In the genomic region with DNA sequence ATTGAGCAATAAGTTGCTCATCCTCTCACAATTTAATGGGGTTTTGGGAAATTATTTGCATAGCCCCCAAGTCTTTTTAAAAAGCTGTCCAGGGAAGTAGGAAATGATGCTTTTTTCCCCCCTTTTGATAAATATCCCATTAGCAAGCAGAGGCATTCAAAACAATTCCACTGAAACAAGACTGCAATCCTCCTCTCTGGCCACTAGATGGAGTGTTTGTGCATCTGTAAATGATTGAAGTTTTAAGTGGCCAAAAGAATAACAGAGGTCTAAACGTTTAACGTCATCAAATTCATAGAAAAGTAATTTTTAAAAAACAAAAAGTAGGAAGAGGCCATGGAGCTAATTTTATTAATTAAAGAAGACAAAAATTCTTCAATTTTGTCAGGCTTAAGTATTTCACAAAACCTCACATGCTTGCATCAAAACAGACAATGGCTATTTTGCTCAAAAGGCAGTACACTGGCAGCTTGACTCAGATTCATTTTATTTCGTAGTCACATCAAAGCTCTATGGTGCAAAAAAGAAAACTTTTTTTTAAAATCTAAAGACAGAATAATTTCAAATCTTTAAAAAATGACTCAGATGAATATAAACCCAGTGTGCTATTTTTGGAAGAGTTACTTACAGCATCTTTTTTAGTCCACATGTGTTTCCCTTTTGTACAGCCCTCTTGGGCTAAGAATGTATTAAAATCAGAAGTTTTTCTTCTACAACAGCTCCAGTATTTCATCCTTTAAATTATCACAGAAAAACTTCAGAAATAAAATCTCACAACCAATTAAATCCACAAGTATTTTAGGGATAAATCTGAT, we compare ENCODE assay signal across 8 cellular contexts. TPM values are rescaled to one million over a fixed set of nuclear protein-coding genes. Genes with fewer than 3 reads are reported as not detected.
DNase-seq lines count a peak whose midpoint lies in the region; ATAC-seq and TF ChIP-seq lines count a peak whose summit lies in the region.

No MANE protein-coding gene starts in this region.

- no peak overlapping the region for H3K27ac Mint-ChIP-seq in Calu3 (ENCODE audit: unreplicated experiment)
- H3K27ac Mint-ChIP-seq in activated T-helper 1 cell treated with anti-CD3 and anti-CD28 coated beads, Interleukin-12 subunit alpha, Interleukin-12 subunit beta, Interleukin-2, Interleukin-4 antibody, amounts not matched to agents 30 ng/mL and 10 ng/mL and 1 ng/mL, durations not matched to agents 14 hours and 24 hours and 36 hours = peak overlapping the region; percentile 84

- H3K4me1 ChIP-seq in thoracic aorta (ENCODE audit: control insufficient read depth in 1 of 2, low read depth in 2 of 2) = peaks cover 6 to 7% of the 10 kb centered on the region in 2 donors

- H3K4me1 Mint-ChIP-seq in Calu3 (ENCODE audit: low read depth, unreplicated experiment) = no peaks in the 10 kb centered on the region
- H3K4me1 Mint-ChIP-seq in activated T-helper 1 cell treated with anti-CD3 and anti-CD28 coated beads, Interleukin-12 subunit alpha, Interleukin-12 subunit beta, Interleukin-2, Interleukin-4 antibody, amounts not matched to agents 30 ng/mL and 10 ng/mL and 1 ng/mL, durations not matched to agents 14 hours and 24 hours and 36 hours (ENCODE audit: low read depth) = peaks cover 10% of the 10 kb centered on the region

- TF ChIP-seq CTCF in Calu3 (IDR thresholded peaks at IDR 0.05; ENCODE audit: unreplicated experiment) (peak; percentile 43), thoracic aorta (IDR thresholded peaks at IDR 0.05) (peak; percentile 86)

- peaks cover 27% of the 10 kb centered on the region for H3K36me3 Mint-ChIP-seq in Calu3 (ENCODE audit: insufficient read depth, unreplicated experiment)
- peaks cover 51% of the 10 kb centered on the region for H3K36me3 Mint-ChIP-seq in activated T-helper 1 cell treated with anti-CD3 and anti-CD28 coated beads, Interleukin-12 subunit alpha, Interleukin-12 subunit beta, Interleukin-2, Interleukin-4 antibody, amounts not matched to agents 30 ng/mL and 10 ng/mL and 1 ng/mL, durations not matched to agents 14 hours and 24 hours and 36 hours (ENCODE audit: low read depth)

- H3K27me3 ChIP-seq in thoracic aorta (replicated peaks; ENCODE audit: insufficient read depth) = no peaks in the 10 kb centered on the region

- BruUV-seq in Calu3 (replicated peaks; lab: Mats Ljungman, UMichigan) = no TSS peak

- H3K36me3 ChIP-seq in thoracic aorta = peaks cover 12% of the 10 kb centered on the region

- no peaks in the 10 kb centered on the region for H3K9me3 ChIP-seq in thoracic aorta

- DNase-seq in Calu3 (no peak), NCI-H2196 treated with DMSO at 0.1 percent for 48 hours (lab: John Stamatoyannopoulos, UW; ENCODE audit: unreplicated experiment) (peak; percentile 52), iPS-NIHi7 (ENCODE audit: extremely low spot score) (peak; percentile 51), thoracic aorta (ENCODE audit: low spot score) (no peak), GF-D8 (lab: John Stamatoyannopoulos, UW) (no peak)
- no peak for DNase-seq in activated T-helper 1 cell treated with anti-CD3 and anti-CD28 coated beads, Interleukin-12 subunit alpha, Interleukin-12 subunit beta, Interleukin-2, Interleukin-4 antibody, amounts not matched to agents 30 ng/mL and 10 ng/mL and 1 ng/mL, durations not matched to agents 14 hours and 24 hours and 36 hours (ENCODE audit: low spot score)

- ATAC-seq in GM18867 (IDR thresholded peaks at IDR 0.05; ENCODE audit: unreplicated experiment) (peak; percentile 87), HG03064 (IDR thresholded peaks at IDR 0.05; ENCODE audit: low read depth, unreplicated experiment) (peak; percentile 73), thoracic aorta (ENCODE audit: insufficient number of reproducible peaks, low FRiP score, low read depth) (no peak)

- no peak overlapping the region for H3K4me3 ChIP-seq in thoracic aorta

- H3K27me3 Mint-ChIP-seq in Calu3 (ENCODE audit: unreplicated experiment) = no peaks in the 10 kb centered on the region
- H3K27me3 Mint-ChIP-seq in activated T-helper 1 cell treated with anti-CD3 and anti-CD28 coated beads, Interleukin-12 subunit alpha, Interleukin-12 subunit beta, Interleukin-2, Interleukin-4 antibody, amounts not matched to agents 30 ng/mL and 10 ng/mL and 1 ng/mL, durations not matched to agents 14 hours and 24 hours and 36 hours (ENCODE audit: insufficient read depth) = no peaks in the 10 kb centered on the region

- H3K4me3 Mint-ChIP-seq in Calu3 (ENCODE audit: low read depth, unreplicated experiment) = no peak overlapping the region
- no peak overlapping the region for H3K4me3 Mint-ChIP-seq in activated T-helper 1 cell treated with anti-CD3 and anti-CD28 coated beads, Interleukin-12 subunit alpha, Interleukin-12 subunit beta, Interleukin-2, Interleukin-4 antibody, amounts not matched to agents 30 ng/mL and 10 ng/mL and 1 ng/mL, durations not matched to agents 14 hours and 24 hours and 36 hours

- H3K9me3 Mint-ChIP-seq in Calu3 (ENCODE audit: low read depth, unreplicated experiment) = no peaks in the 10 kb centered on the region
- no peaks in the 10 kb centered on the region for H3K9me3 Mint-ChIP-seq in activated T-helper 1 cell treated with anti-CD3 and anti-CD28 coated beads, Interleukin-12 subunit alpha, Interleukin-12 subunit beta, Interleukin-2, Interleukin-4 antibody, amounts not matched to agents 30 ng/mL and 10 ng/mL and 1 ng/mL, durations not matched to agents 14 hours and 24 hours and 36 hours

- CTCF ChIA-PET in Calu3 (lab: Charles Lee) = no interaction called here

- H3K27ac ChIP-seq in thoracic aorta = no peak overlapping the region

- intact Hi-C loops in Calu3 (cut with micrococcal nuclease; ENCODE audit: unreplicated experiment) = no loop called here
- intact Hi-C loops in activated T-helper 1 cell treated with anti-CD3 and anti-CD28 coated beads, Interleukin-12 subunit alpha, Interleukin-12 subunit beta, Interleukin-2, Interleukin-4 antibody, amounts not matched to agents 30 ng/mL and 10 ng/mL and 1 ng/mL, durations not matched to agents 14 hours and 24 hours and 36 hours (cut with micrococcal nuclease) = loop anchor here (1.0 kb wide), 2 partner anchors 18 to 254 kb away; a partner anchor contains a TSS

RNA-seq across cellular contexts. Expression of a gene that starts 17.8 kb away (rescaled TPM):
- total RNA-seq in Calu3 (2022) (73.5 and 78.9 TPM in 2 replicates), thoracic aorta (100 to 1,000 TPM in 1 of 2 donors, 10 to 100 TPM in 1; 46.4 to 101 TPM)
- total RNA-seq in activated T-helper 1 cell treated with anti-CD3 and anti-CD28 coated beads, Interleukin-12 subunit alpha, Interleukin-12 subunit beta, Interleukin-2, Interleukin-4 antibody, amounts not matched to agents 30 ng/mL and 10 ng/mL and 1 ng/mL, durations not matched to agents 14 hours and 24 hours and 36 hours = 128 and 130 TPM in 2 replicates

Comparison
In these comparisons a context has a peak if more than half of its experiments do, and no peak if none do; other contexts are left out.
1. DNase-seq: peak in NCI-H2196 treated with DMSO at 0.1 percent for 48 hours (single experiment) and iPS-NIHi7 (single experiment); none in Calu3 (single experiment), activated T-helper 1 cell treated with anti-CD3 and anti-CD28 coated beads, Interleukin-12 subunit alpha, Interleukin-12 subunit beta, Interleukin-2, Interleukin-4 antibody, amounts not matched to agents 30 ng/mL and 10 ng/mL and 1 ng/mL, durations not matched to agents 14 hours and 24 hours and 36 hours (single experiment), thoracic aorta (single experiment) and GF-D8 (single experiment).